Comparison of ENCODE assay signal across 12 cellular contexts in genomic region chr19:41377977-41378707, GRCh38. TPM values are rescaled to one million over a fixed set of nuclear protein-coding genes. Genes with fewer than 3 reads are reported as not detected.
DNase-seq lines count a peak whose midpoint lies in the region; ATAC-seq and TF ChIP-seq lines count a peak whose summit lies in the region.
"Had no signal": no experiment of that assay in that cellular context is flagged by ENCODE, and none has a peak within 500 bp of the region (broad histone marks: within the 10 kb centered on the region; RNA-seq: fewer than 3 reads in every experiment).

No MANE protein-coding gene starts in this region.

- no TSS peak for BruUV-seq in A673 (replicated peaks; lab: Mats Ljungman, UMichigan)

- peak overlapping the region in 3 of 4 donors; percentile 33 to 52 (median 45) for H3K4me3 Mint-ChIP-seq in IgD-negative memory B cell

- H3K27ac ChIP-seq in A673 (ENCODE audit: low read depth, low read length, poor library complexity, severe bottlenecking) = no peak overlapping the region
- H3K27ac ChIP-seq: right lobe of liver had no signal

- peaks cover 10% of the 10 kb centered on the region for H3K4me1 ChIP-seq in A673 (ENCODE audit: insufficient read depth, low read length, poor library complexity, severe bottlenecking)

- TF ChIP-seq CTCF in A673 (conservative IDR thresholded peaks at IDR 0.05; ENCODE audit: low read depth, low read length) = 0 out of 2 replicates have a peak, but pooled peaks have one; percentile 23
- peak; percentile 36 for TF ChIP-seq CTCF in fibroblast of villous mesenchyme (IDR thresholded peaks at IDR 0.05; ENCODE audit: insufficient read depth, low read depth, low read length)

- DNase-seq in A673 (ENCODE audit: low spot score) = peak; percentile 58
- DNase-seq in fibroblast of villous mesenchyme (ENCODE audit: low read depth) = peak; percentile 48
- no peak for DNase-seq in NCI-H2171 treated with DMSO at 0.1 percent for 48 hours (lab: John Stamatoyannopoulos, UW)
- no peak for DNase-seq in NCI-H2171 (lab: John Stamatoyannopoulos, UW)
- DNase-seq in activated naive CD4-positive, alpha-beta T cell treated with anti-CD3 and anti-CD28 coated beads, Interleukin-2, amount 50 U/mL, for 16 hours = no peak
- DNase-seq: activated effector memory CD4-positive, alpha-beta T cell treated with Interleukin-2 at 50 U/mL for 16 hours; heart left ventricle; right lobe of liver had no signal

- intact Hi-C loops in A673 (cut with micrococcal nuclease; ENCODE audit: unreplicated experiment) = no loop called here

- no peak overlapping the region for H3K4me3 ChIP-seq in A673 (ENCODE audit: low read depth, low read length, poor library complexity, severe bottlenecking)
- no peak overlapping the region for H3K4me3 ChIP-seq in fibroblast of villous mesenchyme (ENCODE audit: low read depth, low read length)
- H3K4me3 ChIP-seq: heart left ventricle, right lobe of liver had no signal

- H3K27ac Mint-ChIP-seq in IgD-negative memory B cell = peak overlapping the region in 1 of 3 donors; percentile 81

- CTCF ChIA-PET in A673 (lab: Charles Lee) = interaction anchor here (0.7 kb wide), 1 partner anchor 223 kb away, joined by 5 read pairs; no protein-coding TSS in a partner anchor

- no peaks in the 10 kb centered on the region for H3K36me3 ChIP-seq in A673 (ENCODE audit: insufficient read depth, low read length, poor library complexity, severe bottlenecking)
- H3K36me3 ChIP-seq: right lobe of liver had no signal

- ATAC-seq in GM18502 (IDR thresholded peaks at IDR 0.05; ENCODE audit: poor library complexity, unreplicated experiment) (peak; percentile 66), HG03469 (IDR thresholded peaks at IDR 0.05; ENCODE audit: unreplicated experiment) (no peak)

- H3K27me3 ChIP-seq in A673 (replicated peaks; ENCODE audit: insufficient read depth, low read depth, low read length, poor library complexity) = no peaks in the 10 kb centered on the region
- H3K27me3 ChIP-seq: heart left ventricle, right lobe of liver, tibial nerve had no signal

- peaks cover 1% of the 10 kb centered on the region for H3K36me3 Mint-ChIP-seq in IgD-negative memory B cell

- H3K9me3 ChIP-seq in A673 (ENCODE audit: low read depth, low read length, poor library complexity, severe bottlenecking) = no peaks in the 10 kb centered on the region
- H3K9me3 ChIP-seq: heart left ventricle, right lobe of liver, tibial nerve had no signal

- H3K4me1 Mint-ChIP-seq in IgD-negative memory B cell = peaks cover 10 to 14% (median 12%) of the 10 kb centered on the region in 3 donors

- POLR2A ChIA-PET in A673 (lab: Charles Lee; ENCODE audit: low non-redundant PET) = no interaction called here

- no peaks in the 10 kb centered on the region for H3K9me3 Mint-ChIP-seq in IgD-negative memory B cell

- peaks cover 5% of the 10 kb centered on the region for H3K27me3 Mint-ChIP-seq in IgD-negative memory B cell

RNA-seq across cellular contexts. Expression of gene TMEM91, which starts 1.8 kb away (rescaled TPM):
- total RNA-seq in A673 (2021) (4.9 and 8.7 TPM in 2 replicates), fibroblast of villous mesenchyme (2.6 and 5.5 TPM in 2 replicates)
- polyA plus RNA-seq in IgD-negative memory B cell = 1.8 TPM

RNA-seq across cellular contexts. Expression of gene B9D2, which starts 14.2 kb away (rescaled TPM):
- total RNA-seq in A673 (2021) (9.9 and 10.7 TPM in 2 replicates), fibroblast of villous mesenchyme (3.5 and 4.5 TPM in 2 replicates)
- polyA plus RNA-seq in IgD-negative memory B cell = 10.5 TPM

RNA-seq across cellular contexts. Expression of gene EXOSC5, which starts 19.0 kb away (rescaled TPM):
- total RNA-seq in A673 (2021) = 35.0 and 43.1 TPM in 2 replicates
- polyA plus RNA-seq in IgD-negative memory B cell = 75.1 TPM
- 12.5 and 15.1 TPM in 2 replicates for total RNA-seq in fibroblast of villous mesenchyme

RNA-seq across cellular contexts. Expression of gene BCKDHA, which starts 19.5 kb away (rescaled TPM):
- 14.7 and 15.9 TPM in 2 replicates for total RNA-seq in A673 (2021)
- 63.4 TPM for polyA plus RNA-seq in IgD-negative memory B cell
- total RNA-seq in fibroblast of villous mesenchyme = 21.2 and 24.8 TPM in 2 replicates

RNA-seq across cellular contexts. Expression of gene TGFB1, which starts 24.4 kb away (rescaled TPM):
- 92.4 and 102 TPM in 2 replicates for total RNA-seq in A673 (2021)
- polyA plus RNA-seq in IgD-negative memory B cell = 49.3 TPM
- total RNA-seq in fibroblast of villous mesenchyme = 7.8 and 16.8 TPM in 2 replicates

Comparison
In these comparisons a context has a peak if more than half of its experiments do, and no peak if none do; other contexts are left out.
1. DNase-seq: peak in A673 (single experiment) and fibroblast of villous mesenchyme (single experiment); none in NCI-H2171 treated with DMSO at 0.1 percent for 48 hours (single experiment), NCI-H2171 (single experiment) and activated naive CD4-positive, alpha-beta T cell treated with anti-CD3 and anti-CD28 coated beads, Interleukin-2, amount 50 U/mL, for 16 hours (single experiment).